2 cellular contexts compared by ENCODE assay signal in the genomic region with DNA sequence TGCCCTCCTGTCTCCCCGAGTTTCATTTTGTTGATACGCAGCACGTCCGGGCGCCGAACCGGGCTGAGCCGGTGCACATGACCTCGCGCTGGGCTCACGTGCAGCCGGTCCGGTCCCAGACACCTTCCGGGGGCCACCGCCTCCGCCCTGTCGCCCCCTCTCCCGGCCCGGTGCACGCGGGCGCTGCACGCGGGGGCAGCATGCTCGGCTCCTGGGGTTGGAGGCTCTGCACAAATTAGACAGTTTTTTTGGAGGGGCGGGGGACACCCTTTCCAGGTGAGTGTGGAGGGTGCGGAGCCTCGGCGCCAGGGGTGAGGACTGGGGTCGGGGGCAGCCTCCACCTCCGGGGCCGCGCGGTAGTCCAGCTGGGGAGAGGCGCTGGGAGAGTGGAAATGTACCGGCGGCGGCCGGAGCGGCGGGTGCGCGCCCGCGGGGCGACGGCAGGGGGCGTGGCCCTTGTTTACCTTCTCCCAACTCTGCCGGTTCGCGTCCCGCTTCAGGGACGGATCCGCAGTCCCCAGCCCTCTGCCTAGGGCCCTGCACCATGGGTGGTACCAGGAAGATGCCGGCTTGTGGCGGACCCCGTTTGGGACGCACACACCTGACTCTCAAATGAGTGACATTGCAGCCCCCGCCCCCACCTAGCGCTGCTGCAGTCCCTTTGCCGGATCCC.
TF ChIP-seq lines count a peak whose summit lies in the region.

No MANE protein-coding gene starts in this region.

TF ChIP-seq in HEK293, 187 proteins besides CTCF, POLR2A, EP300 and RAD21 (continued from another document and continues in another):
- TF ChIP-seq, protein P1, sequence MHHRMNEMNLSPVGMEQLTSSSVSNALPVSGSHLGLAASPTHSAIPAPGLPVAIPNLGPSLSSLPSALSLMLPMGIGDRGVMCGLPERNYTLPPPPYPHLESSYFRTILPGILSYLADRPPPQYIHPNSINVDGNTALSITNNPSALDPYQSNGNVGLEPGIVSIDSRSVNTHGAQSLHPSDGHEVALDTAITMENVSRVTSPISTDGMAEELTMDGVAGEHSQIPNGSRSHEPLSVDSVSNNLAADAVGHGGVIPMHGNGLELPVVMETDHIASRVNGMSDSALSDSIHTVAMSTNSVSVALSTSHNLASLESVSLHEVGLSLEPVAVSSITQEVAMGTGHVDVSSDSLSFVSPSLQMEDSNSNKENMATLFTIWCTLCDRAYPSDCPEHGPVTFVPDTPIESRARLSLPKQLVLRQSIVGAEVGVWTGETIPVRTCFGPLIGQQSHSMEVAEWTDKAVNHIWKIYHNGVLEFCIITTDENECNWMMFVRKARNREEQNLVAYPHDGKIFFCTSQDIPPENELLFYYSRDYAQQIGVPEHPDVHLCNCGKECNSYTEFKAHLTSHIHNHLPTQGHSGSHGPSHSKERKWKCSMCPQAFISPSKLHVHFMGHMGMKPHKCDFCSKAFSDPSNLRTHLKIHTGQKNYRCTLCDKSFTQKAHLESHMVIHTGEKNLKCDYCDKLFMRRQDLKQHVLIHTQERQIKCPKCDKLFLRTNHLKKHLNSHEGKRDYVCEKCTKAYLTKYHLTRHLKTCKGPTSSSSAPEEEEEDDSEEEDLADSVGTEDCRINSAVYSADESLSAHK (tag by site-specific recombination; IDR thresholded peaks at IDR 0.05): no peak
- TF ChIP-seq BCL11B (tag by site-specific recombination; IDR thresholded peaks at IDR 0.05; ENCODE audit: low read depth): no peak
- TF ChIP-seq, protein P2, sequence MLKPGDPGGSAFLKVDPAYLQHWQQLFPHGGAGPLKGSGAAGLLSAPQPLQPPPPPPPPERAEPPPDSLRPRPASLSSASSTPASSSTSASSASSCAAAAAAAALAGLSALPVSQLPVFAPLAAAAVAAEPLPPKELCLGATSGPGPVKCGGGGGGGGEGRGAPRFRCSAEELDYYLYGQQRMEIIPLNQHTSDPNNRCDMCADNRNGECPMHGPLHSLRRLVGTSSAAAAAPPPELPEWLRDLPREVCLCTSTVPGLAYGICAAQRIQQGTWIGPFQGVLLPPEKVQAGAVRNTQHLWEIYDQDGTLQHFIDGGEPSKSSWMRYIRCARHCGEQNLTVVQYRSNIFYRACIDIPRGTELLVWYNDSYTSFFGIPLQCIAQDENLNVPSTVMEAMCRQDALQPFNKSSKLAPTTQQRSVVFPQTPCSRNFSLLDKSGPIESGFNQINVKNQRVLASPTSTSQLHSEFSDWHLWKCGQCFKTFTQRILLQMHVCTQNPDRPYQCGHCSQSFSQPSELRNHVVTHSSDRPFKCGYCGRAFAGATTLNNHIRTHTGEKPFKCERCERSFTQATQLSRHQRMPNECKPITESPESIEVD (tag by site-specific recombination; IDR thresholded peaks at IDR 0.05): no peak
- no peak; the same call in 1 of the 2 replicates for TF ChIP-seq ZNF335 (tag by site-specific recombination; conservative IDR thresholded peaks at IDR 0.05)
- TF ChIP-seq, protein P3, sequence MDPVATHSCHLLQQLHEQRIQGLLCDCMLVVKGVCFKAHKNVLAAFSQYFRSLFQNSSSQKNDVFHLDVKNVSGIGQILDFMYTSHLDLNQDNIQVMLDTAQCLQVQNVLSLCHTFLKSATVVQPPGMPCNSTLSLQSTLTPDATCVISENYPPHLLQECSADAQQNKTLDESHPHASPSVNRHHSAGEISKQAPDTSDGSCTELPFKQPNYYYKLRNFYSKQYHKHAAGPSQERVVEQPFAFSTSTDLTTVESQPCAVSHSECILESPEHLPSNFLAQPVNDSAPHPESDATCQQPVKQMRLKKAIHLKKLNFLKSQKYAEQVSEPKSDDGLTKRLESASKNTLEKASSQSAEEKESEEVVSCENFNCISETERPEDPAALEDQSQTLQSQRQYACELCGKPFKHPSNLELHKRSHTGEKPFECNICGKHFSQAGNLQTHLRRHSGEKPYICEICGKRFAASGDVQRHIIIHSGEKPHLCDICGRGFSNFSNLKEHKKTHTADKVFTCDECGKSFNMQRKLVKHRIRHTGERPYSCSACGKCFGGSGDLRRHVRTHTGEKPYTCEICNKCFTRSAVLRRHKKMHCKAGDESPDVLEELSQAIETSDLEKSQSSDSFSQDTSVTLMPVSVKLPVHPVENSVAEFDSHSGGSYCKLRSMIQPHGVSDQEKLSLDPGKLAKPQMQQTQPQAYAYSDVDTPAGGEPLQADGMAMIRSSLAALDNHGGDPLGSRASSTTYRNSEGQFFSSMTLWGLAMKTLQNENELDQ (tag by site-specific recombination; IDR thresholded peaks at IDR 0.05; ENCODE audit: low read depth): no peak
- no peak for TF ChIP-seq OVOL3 (tag by site-specific recombination; IDR thresholded peaks at IDR 0.05)
- no peak for TF ChIP-seq ZNF521 (tag by site-specific recombination; IDR thresholded peaks at IDR 0.05)
- TF ChIP-seq ZNF776 (tag by site-specific recombination; IDR thresholded peaks at IDR 0.05; ENCODE audit: borderline replicate concordance): no peak
- TF ChIP-seq, protein P4, sequence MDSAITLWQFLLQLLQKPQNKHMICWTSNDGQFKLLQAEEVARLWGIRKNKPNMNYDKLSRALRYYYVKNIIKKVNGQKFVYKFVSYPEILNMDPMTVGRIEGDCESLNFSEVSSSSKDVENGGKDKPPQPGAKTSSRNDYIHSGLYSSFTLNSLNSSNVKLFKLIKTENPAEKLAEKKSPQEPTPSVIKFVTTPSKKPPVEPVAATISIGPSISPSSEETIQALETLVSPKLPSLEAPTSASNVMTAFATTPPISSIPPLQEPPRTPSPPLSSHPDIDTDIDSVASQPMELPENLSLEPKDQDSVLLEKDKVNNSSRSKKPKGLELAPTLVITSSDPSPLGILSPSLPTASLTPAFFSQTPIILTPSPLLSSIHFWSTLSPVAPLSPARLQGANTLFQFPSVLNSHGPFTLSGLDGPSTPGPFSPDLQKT (IDR thresholded peaks at IDR 0.05; ENCODE audit: borderline replicate concordance, low read depth, low read length): no peak
- TF ChIP-seq ZNF660 (tag by site-specific recombination; IDR thresholded peaks at IDR 0.05): no peak
- TF ChIP-seq, protein P5, sequence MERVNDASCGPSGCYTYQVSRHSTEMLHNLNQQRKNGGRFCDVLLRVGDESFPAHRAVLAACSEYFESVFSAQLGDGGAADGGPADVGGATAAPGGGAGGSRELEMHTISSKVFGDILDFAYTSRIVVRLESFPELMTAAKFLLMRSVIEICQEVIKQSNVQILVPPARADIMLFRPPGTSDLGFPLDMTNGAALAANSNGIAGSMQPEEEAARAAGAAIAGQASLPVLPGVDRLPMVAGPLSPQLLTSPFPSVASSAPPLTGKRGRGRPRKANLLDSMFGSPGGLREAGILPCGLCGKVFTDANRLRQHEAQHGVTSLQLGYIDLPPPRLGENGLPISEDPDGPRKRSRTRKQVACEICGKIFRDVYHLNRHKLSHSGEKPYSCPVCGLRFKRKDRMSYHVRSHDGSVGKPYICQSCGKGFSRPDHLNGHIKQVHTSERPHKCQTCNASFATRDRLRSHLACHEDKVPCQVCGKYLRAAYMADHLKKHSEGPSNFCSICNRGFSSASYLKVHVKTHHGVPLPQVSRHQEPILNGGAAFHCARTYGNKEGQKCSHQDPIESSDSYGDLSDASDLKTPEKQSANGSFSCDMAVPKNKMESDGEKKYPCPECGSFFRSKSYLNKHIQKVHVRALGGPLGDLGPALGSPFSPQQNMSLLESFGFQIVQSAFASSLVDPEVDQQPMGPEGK (tag by site-specific recombination; IDR thresholded peaks at IDR 0.05): peak; percentile 95

TF ChIP-seq in WTC11, 78 proteins besides CTCF, POLR2A, EP300 and RAD21 (continued from another document and continues in another):
- TF ChIP-seq ZNF138 (CRISPR knock-in tag; conservative IDR thresholded peaks at IDR 0.05): no peak
- peak; percentile 9; the same call in 1 of the 2 replicates for TF ChIP-seq ZNF423 (CRISPR knock-in tag; IDR thresholded peaks at IDR 0.05)
- 0 out of 2 replicates have a peak, but pooled peaks have one; percentile 1 for TF ChIP-seq ZNF121 (CRISPR knock-in tag; IDR thresholded peaks at IDR 0.05)
- TF ChIP-seq, protein P6, sequence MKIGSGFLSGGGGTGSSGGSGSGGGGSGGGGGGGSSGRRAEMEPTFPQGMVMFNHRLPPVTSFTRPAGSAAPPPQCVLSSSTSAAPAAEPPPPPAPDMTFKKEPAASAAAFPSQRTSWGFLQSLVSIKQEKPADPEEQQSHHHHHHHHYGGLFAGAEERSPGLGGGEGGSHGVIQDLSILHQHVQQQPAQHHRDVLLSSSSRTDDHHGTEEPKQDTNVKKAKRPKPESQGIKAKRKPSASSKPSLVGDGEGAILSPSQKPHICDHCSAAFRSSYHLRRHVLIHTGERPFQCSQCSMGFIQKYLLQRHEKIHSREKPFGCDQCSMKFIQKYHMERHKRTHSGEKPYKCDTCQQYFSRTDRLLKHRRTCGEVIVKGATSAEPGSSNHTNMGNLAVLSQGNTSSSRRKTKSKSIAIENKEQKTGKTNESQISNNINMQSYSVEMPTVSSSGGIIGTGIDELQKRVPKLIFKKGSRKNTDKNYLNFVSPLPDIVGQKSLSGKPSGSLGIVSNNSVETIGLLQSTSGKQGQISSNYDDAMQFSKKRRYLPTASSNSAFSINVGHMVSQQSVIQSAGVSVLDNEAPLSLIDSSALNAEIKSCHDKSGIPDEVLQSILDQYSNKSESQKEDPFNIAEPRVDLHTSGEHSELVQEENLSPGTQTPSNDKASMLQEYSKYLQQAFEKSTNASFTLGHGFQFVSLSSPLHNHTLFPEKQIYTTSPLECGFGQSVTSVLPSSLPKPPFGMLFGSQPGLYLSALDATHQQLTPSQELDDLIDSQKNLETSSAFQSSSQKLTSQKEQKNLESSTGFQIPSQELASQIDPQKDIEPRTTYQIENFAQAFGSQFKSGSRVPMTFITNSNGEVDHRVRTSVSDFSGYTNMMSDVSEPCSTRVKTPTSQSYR (CRISPR knock-in tag; IDR thresholded peaks at IDR 0.05): no peak
- TF ChIP-seq MXD4 (CRISPR knock-in tag; IDR thresholded peaks at IDR 0.05; ENCODE audit: borderline replicate concordance): no peak
- TF ChIP-seq, protein P7, sequence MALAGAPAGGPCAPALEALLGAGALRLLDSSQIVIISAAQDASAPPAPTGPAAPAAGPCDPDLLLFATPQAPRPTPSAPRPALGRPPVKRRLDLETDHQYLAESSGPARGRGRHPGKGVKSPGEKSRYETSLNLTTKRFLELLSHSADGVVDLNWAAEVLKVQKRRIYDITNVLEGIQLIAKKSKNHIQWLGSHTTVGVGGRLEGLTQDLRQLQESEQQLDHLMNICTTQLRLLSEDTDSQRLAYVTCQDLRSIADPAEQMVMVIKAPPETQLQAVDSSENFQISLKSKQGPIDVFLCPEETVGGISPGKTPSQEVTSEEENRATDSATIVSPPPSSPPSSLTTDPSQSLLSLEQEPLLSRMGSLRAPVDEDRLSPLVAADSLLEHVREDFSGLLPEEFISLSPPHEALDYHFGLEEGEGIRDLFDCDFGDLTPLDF (CRISPR knock-in tag; IDR thresholded peaks at IDR 0.05): no peak
- no peak for TF ChIP-seq ZNF219 (CRISPR knock-in tag; IDR thresholded peaks at IDR 0.05; ENCODE audit: borderline replicate concordance)
- TF ChIP-seq, protein P8, sequence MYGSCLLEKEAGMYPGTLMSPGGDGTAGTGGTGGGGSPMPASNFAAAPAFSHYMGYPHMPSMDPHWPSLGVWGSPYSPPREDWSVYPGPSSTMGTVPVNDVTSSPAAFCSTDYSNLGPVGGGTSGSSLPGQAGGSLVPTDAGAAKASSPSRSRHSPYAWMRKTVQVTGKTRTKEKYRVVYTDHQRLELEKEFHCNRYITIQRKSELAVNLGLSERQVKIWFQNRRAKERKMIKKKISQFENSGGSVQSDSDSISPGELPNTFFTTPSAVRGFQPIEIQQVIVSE (CRISPR knock-in tag; IDR thresholded peaks at IDR 0.05; ENCODE audit: borderline replicate concordance): no peak
- TF ChIP-seq JAZF1 (CRISPR knock-in tag; IDR thresholded peaks at IDR 0.05): no peak
- TF ChIP-seq, protein P9, sequence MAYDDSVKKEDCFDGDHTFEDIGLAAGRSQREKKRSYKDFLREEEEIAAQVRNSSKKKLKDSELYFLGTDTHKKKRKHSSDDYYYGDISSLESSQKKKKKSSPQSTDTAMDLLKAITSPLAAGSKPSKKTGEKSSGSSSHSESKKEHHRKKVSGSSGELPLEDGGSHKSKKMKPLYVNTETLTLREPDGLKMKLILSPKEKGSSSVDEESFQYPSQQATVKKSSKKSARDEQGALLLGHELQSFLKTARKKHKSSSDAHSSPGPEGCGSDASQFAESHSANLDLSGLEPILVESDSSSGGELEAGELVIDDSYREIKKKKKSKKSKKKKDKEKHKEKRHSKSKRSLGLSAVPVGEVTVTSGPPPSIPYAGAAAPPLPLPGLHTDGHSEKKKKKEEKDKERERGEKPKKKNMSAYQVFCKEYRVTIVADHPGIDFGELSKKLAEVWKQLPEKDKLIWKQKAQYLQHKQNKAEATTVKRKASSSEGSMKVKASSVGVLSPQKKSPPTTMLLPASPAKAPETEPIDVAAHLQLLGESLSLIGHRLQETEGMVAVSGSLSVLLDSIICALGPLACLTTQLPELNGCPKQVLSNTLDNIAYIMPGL (CRISPR knock-in tag; IDR thresholded peaks at IDR 0.05): peak; percentile 73; the same call in 1 of the 2 replicates
- TF ChIP-seq, protein P10, sequence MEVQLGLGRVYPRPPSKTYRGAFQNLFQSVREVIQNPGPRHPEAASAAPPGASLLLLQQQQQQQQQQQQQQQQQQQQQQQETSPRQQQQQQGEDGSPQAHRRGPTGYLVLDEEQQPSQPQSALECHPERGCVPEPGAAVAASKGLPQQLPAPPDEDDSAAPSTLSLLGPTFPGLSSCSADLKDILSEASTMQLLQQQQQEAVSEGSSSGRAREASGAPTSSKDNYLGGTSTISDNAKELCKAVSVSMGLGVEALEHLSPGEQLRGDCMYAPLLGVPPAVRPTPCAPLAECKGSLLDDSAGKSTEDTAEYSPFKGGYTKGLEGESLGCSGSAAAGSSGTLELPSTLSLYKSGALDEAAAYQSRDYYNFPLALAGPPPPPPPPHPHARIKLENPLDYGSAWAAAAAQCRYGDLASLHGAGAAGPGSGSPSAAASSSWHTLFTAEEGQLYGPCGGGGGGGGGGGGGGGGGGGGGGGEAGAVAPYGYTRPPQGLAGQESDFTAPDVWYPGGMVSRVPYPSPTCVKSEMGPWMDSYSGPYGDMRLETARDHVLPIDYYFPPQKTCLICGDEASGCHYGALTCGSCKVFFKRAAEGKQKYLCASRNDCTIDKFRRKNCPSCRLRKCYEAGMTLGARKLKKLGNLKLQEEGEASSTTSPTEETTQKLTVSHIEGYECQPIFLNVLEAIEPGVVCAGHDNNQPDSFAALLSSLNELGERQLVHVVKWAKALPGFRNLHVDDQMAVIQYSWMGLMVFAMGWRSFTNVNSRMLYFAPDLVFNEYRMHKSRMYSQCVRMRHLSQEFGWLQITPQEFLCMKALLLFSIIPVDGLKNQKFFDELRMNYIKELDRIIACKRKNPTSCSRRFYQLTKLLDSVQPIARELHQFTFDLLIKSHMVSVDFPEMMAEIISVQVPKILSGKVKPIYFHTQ (CRISPR knock-in tag; IDR thresholded peaks at IDR 0.05): no peak
- TF ChIP-seq, protein P11, sequence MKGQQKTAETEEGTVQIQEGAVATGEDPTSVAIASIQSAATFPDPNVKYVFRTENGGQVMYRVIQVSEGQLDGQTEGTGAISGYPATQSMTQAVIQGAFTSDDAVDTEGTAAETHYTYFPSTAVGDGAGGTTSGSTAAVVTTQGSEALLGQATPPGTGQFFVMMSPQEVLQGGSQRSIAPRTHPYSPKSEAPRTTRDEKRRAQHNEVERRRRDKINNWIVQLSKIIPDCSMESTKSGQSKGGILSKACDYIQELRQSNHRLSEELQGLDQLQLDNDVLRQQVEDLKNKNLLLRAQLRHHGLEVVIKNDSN (CRISPR knock-in tag; IDR thresholded peaks at IDR 0.05): peak; percentile 76; the same call in 1 of the 2 replicates
- no peak for TF ChIP-seq SMAD4 (CRISPR knock-in tag; IDR thresholded peaks at IDR 0.05)
- TF ChIP-seq ZNF263 (CRISPR knock-in tag; IDR thresholded peaks at IDR 0.05; ENCODE audit: low read depth): no peak
- TF ChIP-seq TP53 (CRISPR knock-in tag; IDR thresholded peaks at IDR 0.05): 0 out of 2 replicates have a peak, but pooled peaks have one; percentile 17
